Comparison of ENCODE assay signal across 34 cellular contexts in the genomic region with DNA sequence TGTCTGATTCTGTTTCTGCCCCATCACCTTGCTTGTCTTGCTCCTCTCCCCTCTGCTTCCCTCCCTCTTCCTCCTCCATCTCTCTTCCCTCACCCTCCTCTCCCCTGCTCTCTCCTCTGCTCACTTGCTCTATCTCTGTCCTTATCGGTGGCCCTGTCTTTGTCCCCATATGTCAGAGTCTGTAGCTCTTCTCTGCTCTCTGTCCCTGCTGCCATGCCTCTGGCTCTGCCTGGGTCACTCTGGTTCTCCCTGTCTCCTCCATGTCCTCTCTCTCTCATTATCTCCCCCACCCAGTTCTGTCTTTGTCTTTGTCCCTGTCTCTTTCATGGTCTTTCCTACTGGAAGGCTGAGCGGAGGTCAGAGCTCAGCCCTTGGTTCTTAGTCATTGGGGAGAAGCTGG.
"Had no signal": no experiment of that assay in that cellular context is flagged by ENCODE, and none has a peak within 500 bp of the region (broad histone marks: within the 10 kb centered on the region; RNA-seq: fewer than 3 reads in every experiment).

No MANE protein-coding gene starts in this region.

- H3K9me3 ChIP-seq: MG63 had no signal

- DNase-seq: Karpas-422, Kasumi-1, MG63, MM.1S, MV-4-11, NCI-H1048, NCI-H1092, NCI-H1092 treated with DMSO at 0.1 percent for 48 hours, NCI-H1105, NCI-H1105 treated with DMSO at 0.1 percent for 48 hours, NCI-H1417, NCI-H1417 treated with DMSO at 0.1 percent for 48 hours, NCI-H1436, NCI-H1436 treated with DMSO at 0.1 percent for 48 hours, NCI-H146, NCI-H1694, NCI-H1694 treated with DMSO at 0.1 percent for 48 hours, NCI-H187, NCI-H187 treated with DMSO at 0.1 percent for 48 hours, NCI-H1930, NCI-H2029, NCI-H2029 treated with DMSO at 0.1 percent for 48 hours, NCI-H2081, NCI-H2081 treated with DMSO at 0.1 percent for 48 hours, NCI-H2107, NCI-H2171, NCI-H2171 treated with DMSO at 0.1 percent for 48 hours, NCI-H2227 treated with DMSO at 0.1 percent for 48 hours, NCI-H226, NCI-H345, NCI-H446, NCI-H446 treated with DMSO at 0.1 percent for 48 hours, NCI-H510A, NCI-H510A treated with DMSO at 0.1 percent for 48 hours had no signal

- H3K27me3 ChIP-seq: MG63 had no signal

- H3K36me3 ChIP-seq: MG63 had no signal

- H3K4me3 ChIP-seq: MG63 had no signal
